ENCODE assay signal across 7 cellular contexts in genomic region chr19:12788025-12788681, GRCh38. TPM values are rescaled to one million over a fixed set of nuclear protein-coding genes. Genes with fewer than 3 reads are reported as not detected.
A peak's percentile ranks its signal among the peaks of the same experiment; 100 is the strongest.
DNase-seq lines count a peak whose midpoint lies in the region; ATAC-seq and TF ChIP-seq lines count a peak whose summit lies in the region.

No MANE protein-coding gene starts in this region.

- peaks cover 23% of the 10 kb centered on the region for H3K4me1 Mint-ChIP-seq in T-helper 17 cell

- peak overlapping the region; percentile 98 for H3K27ac Mint-ChIP-seq in T-helper 17 cell

- H3K4me3 ChIP-seq in HFF-Myc (replicated peaks; ENCODE audit: low read depth, low read length), result peak overlapping the region; percentile 31; the same call in 1 of the 2 replicates
- peak overlapping the region; percentile 24 for H3K4me3 ChIP-seq in fibroblast of villous mesenchyme (ENCODE audit: low read depth, low read length)
- peak overlapping the region; percentile 72 to 96 (median 88) for H3K4me3 ChIP-seq in spleen

- DNase-seq in HFF-Myc (ENCODE audit: extremely low read depth, low read depth) (no peak), T-helper 17 cell (no peak), fibroblast of villous mesenchyme (ENCODE audit: low read depth) (no peak), spleen (no peak), LoVo (ENCODE audit: low spot score) (no peak)

- no peaks in the 10 kb centered on the region for H3K9me3 ChIP-seq in T-helper 17 cell (ENCODE audit: control insufficient read depth, low read length, poor library complexity, severe bottlenecking)
- H3K9me3 ChIP-seq in spleen, result no peaks in the 10 kb centered on the region

- ATAC-seq in T-helper 17 cell, result no peak
- ATAC-seq in HG02981 (IDR thresholded peaks at IDR 0.05; ENCODE audit: unreplicated experiment), result no peak
- ATAC-seq in GM18867 (IDR thresholded peaks at IDR 0.05; ENCODE audit: unreplicated experiment), result no peak

- no peak overlapping the region for H3K4me3 Mint-ChIP-seq in T-helper 17 cell

- peaks cover 0 to 5% (median 0%) of the 10 kb centered on the region in 7 donors for H3K27me3 ChIP-seq in spleen (replicated peaks in 1 of 7)

- H3K27me3 Mint-ChIP-seq in T-helper 17 cell, result no peaks in the 10 kb centered on the region

- intact Hi-C loops in spleen (cut with DNase I; ENCODE audit: low total_unique reads), result no loop called here

- peaks cover 52 to 81% (median 72%) of the 10 kb centered on the region in 6 donors for H3K4me1 ChIP-seq in spleen

- H3K36me3 Mint-ChIP-seq in T-helper 17 cell (ENCODE audit: low read depth), result peaks cover 2% of the 10 kb centered on the region

- H3K36me3 ChIP-seq in spleen, result no peaks in the 10 kb centered on the region

- TF ChIP-seq CTCF in HFF-Myc (IDR thresholded peaks at IDR 0.05; ENCODE audit: low read depth, low read length, missing control alignments), result no peak
- no peak for TF ChIP-seq CTCF in fibroblast of villous mesenchyme (IDR thresholded peaks at IDR 0.05; ENCODE audit: insufficient read depth, low read depth, low read length)
- TF ChIP-seq CTCF in spleen (IDR thresholded peaks at IDR 0.05 in 8 of 11, conservative IDR thresholded peaks at IDR 0.05 in 3 of 11), result no peak

- WGBS in spleen, 5 donors, result 44 to 68% (median 63%) methylated on average over 5 of the region's 5 CpGs

- TF ChIP-seq POLR2A in spleen (IDR thresholded peaks at IDR 0.05), result no peak

- peak overlapping the region; percentile 97 to 100 (median 100) for H3K27ac ChIP-seq in spleen

RNA-seq across cellular contexts. Expression of gene JUNB, which starts 3.1 kb away (rescaled TPM):
- 1,000 to 10,000 TPM; 1,500 to 1,584 TPM for total RNA-seq in T-helper 17 cell
- total RNA-seq in fibroblast of villous mesenchyme, result 88.1 and 107 TPM in 2 replicates
- total RNA-seq in spleen, result 100 to 1,000 TPM; 102 to 363 (median 189) TPM
- polyA plus RNA-seq in spleen, result 100 to 1,000 TPM in 1 of 3 donors, 10 to 100 TPM in 2; 57.5 to 118 (median 64.0) TPM

RNA-seq across cellular contexts. Expression of gene HOOK2, which starts 12.8 kb away (rescaled TPM):
- total RNA-seq in T-helper 17 cell (10 to 100 TPM; 14.9 to 19.3 TPM), fibroblast of villous mesenchyme (12.2 and 15.1 TPM in 2 replicates), spleen (10 to 100 TPM; 14.8 to 27.4 (median 25.2) TPM)
- polyA plus RNA-seq in spleen, result 10 to 100 TPM in 2 of 3 donors, 1 to 10 TPM in 1; 7.1 to 24.3 (median 20.5) TPM

RNA-seq across cellular contexts. Expression of gene PRDX2, which starts 13.4 kb away (rescaled TPM):
- total RNA-seq in T-helper 17 cell (10 to 100 TPM; 92.6 to 97.0 TPM), fibroblast of villous mesenchyme (222 and 230 TPM in 2 replicates), spleen (100 to 1,000 TPM in 6 of 7 donors, 10 to 100 TPM in 1; 97.9 to 203 (median 140) TPM)
- 100 to 1,000 TPM in 2 of 3 donors, 10 to 100 TPM in 1; 78.3 to 123 (median 108) TPM for polyA plus RNA-seq in spleen

RNA-seq across cellular contexts. Expression of gene THSD8, which starts 13.7 kb away (rescaled TPM):
- 1 to 10 TPM in 1 of 2 donors, under 1 TPM in 1; 0.85 to 3.0 TPM for total RNA-seq in T-helper 17 cell
- not detected in 2 replicates for total RNA-seq in fibroblast of villous mesenchyme
- 1 to 10 TPM in 4 of 7 donors, not detected in 3; 1.1 to 4.8 (median 3.4) TPM for total RNA-seq in spleen
- polyA plus RNA-seq in spleen, result 1 to 10 TPM; 5.2 to 9.1 (median 5.7) TPM

RNA-seq across cellular contexts. Expression of gene RNASEH2A, which starts 18.2 kb away (rescaled TPM):
- total RNA-seq in T-helper 17 cell (1 to 10 TPM; 3.1 to 5.7 TPM), fibroblast of villous mesenchyme (20.0 and 22.9 TPM in 2 replicates), spleen (10 to 100 TPM in 6 of 7 donors, 1 to 10 TPM in 1; 9.8 to 15.9 (median 11.7) TPM)
- 10 to 100 TPM in 2 of 3 donors, 1 to 10 TPM in 1; 4.4 to 12.2 (median 11.4) TPM for polyA plus RNA-seq in spleen

Comparison
In these comparisons a context has a peak if more than half of its experiments do, and no peak if none do; other contexts are left out.
1. H3K4me3 ChIP-seq: peak in every context shown above with its lines; median percentile 88 in spleen; 31 in HFF-Myc; 24 in fibroblast of villous mesenchyme.
2. RNA of gene JUNB, which starts 3.1 kb away (total RNA-seq): 1,500 to 1,584 TPM in T-helper 17 cell; 102 to 363 TPM in spleen and 88.1 to 107 TPM in fibroblast of villous mesenchyme; every median in the first group is over 4 times any median in the second.